10 cellular contexts compared by ENCODE assay signal in genomic region chr2:60569680-60570111, GRCh38. TPM values are rescaled to one million over a fixed set of nuclear protein-coding genes. Genes with fewer than 3 reads are reported as not detected.
DNase-seq lines count a peak whose midpoint lies in the region; ATAC-seq and TF ChIP-seq lines count a peak whose summit lies in the region.
"Had no signal": no experiment of that assay in that cellular context is flagged by ENCODE, and none has a peak within 500 bp of the region (broad histone marks: within the 10 kb centered on the region; RNA-seq: fewer than 3 reads in every experiment).

No MANE protein-coding gene starts in this region.

- no peak overlapping the region for H3K4me3 Mint-ChIP-seq in CD8-positive, alpha-beta T cell
- H3K4me3 Mint-ChIP-seq in natural killer cell, result peak overlapping the region; percentile 71
- no peak overlapping the region for H3K4me3 Mint-ChIP-seq in activated naive CD8-positive, alpha-beta T cell treated with anti-CD3 and anti-CD28 coated beads, Interleukin-2, amount 50 U/mL, for 24 hours

- ATAC-seq in CD8-positive, alpha-beta T cell, result no peak
- ATAC-seq in natural killer cell, result no peak
- ATAC-seq in activated naive CD8-positive, alpha-beta T cell treated with anti-CD3 and anti-CD28 coated beads, Interleukin-2, amount 50 U/mL, for 24 hours, result no peak
- ATAC-seq in HG03439 (IDR thresholded peaks at IDR 0.05; ENCODE audit: unreplicated experiment), result no peak

- H3K27ac ChIP-seq in CD8-positive, alpha-beta T cell (ENCODE audit: low read depth, low read length), result no peak overlapping the region
- no peak overlapping the region for H3K27ac ChIP-seq in effector memory CD4-positive, alpha-beta T cell (ENCODE audit: insufficient read depth, low read length, poor library complexity, severe bottlenecking)

- no peaks in the 10 kb centered on the region for H3K36me3 Mint-ChIP-seq in CD8-positive, alpha-beta T cell
- no peaks in the 10 kb centered on the region for H3K36me3 Mint-ChIP-seq in natural killer cell
- no peaks in the 10 kb centered on the region for H3K36me3 Mint-ChIP-seq in activated naive CD8-positive, alpha-beta T cell treated with anti-CD3 and anti-CD28 coated beads, Interleukin-2, amount 50 U/mL, for 24 hours (ENCODE audit: low read depth)

- H3K9me3 ChIP-seq in CD8-positive, alpha-beta T cell (ENCODE audit: low read length), result no peaks in the 10 kb centered on the region
- no peaks in the 10 kb centered on the region for H3K9me3 ChIP-seq in effector memory CD4-positive, alpha-beta T cell (ENCODE audit: control insufficient read depth, low read length)

- in situ Hi-C loops in KBM-7 (cut with MboI; ENCODE audit: low pct_unique_long_range_greater_than_20kb, low sequenced_read_pairs), result no loop called here

- no peak for TF ChIP-seq CTCF in CD8-positive, alpha-beta T cell (IDR thresholded peaks at IDR 0.05)
- no peak for TF ChIP-seq CTCF in natural killer cell (IDR thresholded peaks at IDR 0.05)

- peaks cover 8% of the 10 kb centered on the region for H3K27me3 ChIP-seq in CD8-positive, alpha-beta T cell (ENCODE audit: insufficient read depth, low read length)
- H3K27me3 ChIP-seq in effector memory CD4-positive, alpha-beta T cell (replicated peaks; ENCODE audit: control insufficient read depth, insufficient read depth, low read length, poor library complexity, severe bottlenecking), result peaks cover 37% of the 10 kb centered on the region

- no peak for DNase-seq in CD8-positive, alpha-beta T cell
- DNase-seq in KBM-7 (peak; percentile 43), natural killer cell (no peak), ecto neural progenitor cell (ENCODE audit: low spot score) (no peak), SIG-M5 treated with dmso at 0.1 percent for 504 hours (lab: John Stamatoyannopoulos, UW; ENCODE audit: unreplicated experiment) (no peak)
- DNase-seq in effector memory CD4-positive, alpha-beta T cell, result no peak
- DNase-seq in activated naive CD8-positive, alpha-beta T cell treated with anti-CD3 and anti-CD28 coated beads, Interleukin-2, amount 50 U/mL, for 24 hours, result no peak
- DNase-seq: SIG-M5; stimulated activated CD4-positive, alpha-beta T cell treated with anti-CD3 and anti-CD28 coated beads, Interleukin-4, amount 100 ng/mL, for 24 hours had no signal

- CTCF ChIA-PET in CD8-positive, alpha-beta T cell (lab: Charles Lee), result interaction anchor here (1.2 to 2.8 kb wide), 3 partner anchors 9 to 13 kb away, joined by 3 to 14 read pairs (median 9); no protein-coding TSS in a partner anchor

- POLR2A ChIA-PET in CD8-positive, alpha-beta T cell (lab: Charles Lee), result interaction anchor here (0.6 to 1.9 kb wide), 3 partner anchors 10 to 13 kb away, joined by 4 to 5 read pairs (median 5); no protein-coding TSS in a partner anchor

- no peaks in the 10 kb centered on the region for H3K9me3 Mint-ChIP-seq in CD8-positive, alpha-beta T cell
- H3K9me3 Mint-ChIP-seq in natural killer cell, result no peaks in the 10 kb centered on the region
- H3K9me3 Mint-ChIP-seq in activated naive CD8-positive, alpha-beta T cell treated with anti-CD3 and anti-CD28 coated beads, Interleukin-2, amount 50 U/mL, for 24 hours, result no peaks in the 10 kb centered on the region

- no peaks in the 10 kb centered on the region for H3K4me1 Mint-ChIP-seq in CD8-positive, alpha-beta T cell (ENCODE audit: low read depth)
- H3K4me1 Mint-ChIP-seq in natural killer cell, result peaks cover 5 to 6% of the 10 kb centered on the region in 2 donors
- H3K4me1 Mint-ChIP-seq in activated naive CD8-positive, alpha-beta T cell treated with anti-CD3 and anti-CD28 coated beads, Interleukin-2, amount 50 U/mL, for 24 hours, result peaks cover 5% of the 10 kb centered on the region

- no peaks in the 10 kb centered on the region for H3K36me3 ChIP-seq in CD8-positive, alpha-beta T cell (ENCODE audit: insufficient read depth, low read length)
- H3K36me3 ChIP-seq in effector memory CD4-positive, alpha-beta T cell (ENCODE audit: control insufficient read depth, insufficient read depth, low read length), result no peaks in the 10 kb centered on the region

- H3K27me3 Mint-ChIP-seq in CD8-positive, alpha-beta T cell (ENCODE audit: low read depth), result peaks cover 23% of the 10 kb centered on the region
- H3K27me3 Mint-ChIP-seq in natural killer cell (ENCODE audit: low read depth in 2 of 2), result peaks cover 12 to 30% of the 10 kb centered on the region in 2 donors
- H3K27me3 Mint-ChIP-seq in activated naive CD8-positive, alpha-beta T cell treated with anti-CD3 and anti-CD28 coated beads, Interleukin-2, amount 50 U/mL, for 24 hours, result peaks cover 18% of the 10 kb centered on the region

- intact Hi-C loops in CD8-positive, alpha-beta T cell (cut with DNase I, micrococcal nuclease), result loop anchor here in 1 of 2 experiments (1.0 kb wide), 1 partner anchor 14 kb away; no protein-coding TSS in a partner anchor
- intact Hi-C loops in natural killer cell (cut with micrococcal nuclease), result no loop called here

- H3K27ac Mint-ChIP-seq in CD8-positive, alpha-beta T cell, result no peak overlapping the region
- H3K27ac Mint-ChIP-seq in natural killer cell, result no peak overlapping the region
- H3K27ac Mint-ChIP-seq in activated naive CD8-positive, alpha-beta T cell treated with anti-CD3 and anti-CD28 coated beads, Interleukin-2, amount 50 U/mL, for 24 hours, result no peak overlapping the region

- H3K4me3 ChIP-seq in CD8-positive, alpha-beta T cell (ENCODE audit: low read depth, low read length), result peak overlapping the region; percentile 28
- peak overlapping the region; percentile 8 for H3K4me3 ChIP-seq in effector memory CD4-positive, alpha-beta T cell (ENCODE audit: insufficient read depth, low read depth, low read length, poor library complexity, severe bottlenecking)

- H3K4me1 ChIP-seq in CD8-positive, alpha-beta T cell (ENCODE audit: insufficient read depth, low read length), result peaks cover 11% of the 10 kb centered on the region
- peaks cover 6% of the 10 kb centered on the region for H3K4me1 ChIP-seq in effector memory CD4-positive, alpha-beta T cell (ENCODE audit: control insufficient read depth, insufficient read depth, low read length, poor library complexity, severe bottlenecking)

RNA-seq across cellular contexts. Expression of gene BCL11A, which starts 16.2 kb away (rescaled TPM):
- 1 to 10 TPM; 2.0 to 2.6 TPM for total RNA-seq in CD8-positive, alpha-beta T cell
- 1 to 10 TPM; 2.6 to 3.5 (median 3.0) TPM for total RNA-seq in natural killer cell
